ENCODE assay signal across 1 cellular context in genomic region chr1:161165742-161166668, GRCh38.
TF ChIP-seq lines count a peak whose summit lies in the region.

TSS of gene PPOX (plus strand) at chr1:161166426. CDS start at chr1:161166848, 422 bp downstream.

TF ChIP-seq in HepG2, 621 proteins besides CTCF, POLR2A, EP300 and RAD21 (continued from another document and continues in another):
- TF ChIP-seq CHD4 (IDR thresholded peaks at IDR 0.05; ENCODE audit: borderline replicate concordance, low read length) (no peak), ZNF292 (CRISPR knock-in tag; IDR thresholded peaks at IDR 0.05; ENCODE audit: borderline replicate concordance, low read depth) (no peak), ZNF33A (CRISPR knock-in tag; IDR thresholded peaks at IDR 0.05; ENCODE audit: borderline replicate concordance) (no peak), TAF15 (IDR thresholded peaks at IDR 0.05; ENCODE audit: low read depth, low read length, poor library complexity, severe bottlenecking) (no peak), ZNF672 (CRISPR knock-in tag; IDR thresholded peaks at IDR 0.05) (no peak), ZNF253 (CRISPR knock-in tag; IDR thresholded peaks at IDR 0.05; ENCODE audit: borderline replicate concordance) (no peak), ZNF570 (CRISPR knock-in tag; IDR thresholded peaks at IDR 0.05; ENCODE audit: borderline replicate concordance) (no peak), HMGXB4 (CRISPR knock-in tag; IDR thresholded peaks at IDR 0.05; ENCODE audit: borderline replicate concordance in 1 of 2, low read depth in 1 of 2) (peak; percentile 84 to 89), ZNF354B (CRISPR knock-in tag; IDR thresholded peaks at IDR 0.05) (no peak), KDM3A (CRISPR knock-in tag; IDR thresholded peaks at IDR 0.05; ENCODE audit: low read depth) (no peak; the same call in 1 of the 2 replicates), GATAD1 (CRISPR knock-in tag; IDR thresholded peaks at IDR 0.05) (peak; percentile 91), ARHGAP35 (CRISPR knock-in tag; IDR thresholded peaks at IDR 0.05; ENCODE audit: borderline replicate concordance) (no peak), ZBTB34 (CRISPR knock-in tag; IDR thresholded peaks at IDR 0.05) (no peak), NONO (IDR thresholded peaks at IDR 0.05) (no peak), NONO (CRISPR knock-in tag; conservative IDR thresholded peaks at IDR 0.05) (peak; percentile 74), SIX4 (CRISPR knock-in tag; IDR thresholded peaks at IDR 0.05) (no peak), THAP7 (CRISPR knock-in tag; IDR thresholded peaks at IDR 0.05) (0 out of 2 replicates have a peak, but pooled peaks have one; percentile 11), AGO1 (IDR thresholded peaks at IDR 0.05; ENCODE audit: low read depth, low read length, poor library complexity, severe bottlenecking) (peak; percentile 49), SMC3 (IDR thresholded peaks at IDR 0.05; ENCODE audit: low read length) (no peak), MXI1 (IDR thresholded peaks at IDR 0.05; ENCODE audit: borderline replicate concordance, low read depth, low read length) (peak; percentile 71; the same call in 1 of the 3 replicates), ARID4A (CRISPR knock-in tag; IDR thresholded peaks at IDR 0.05; ENCODE audit: borderline replicate concordance) (peak; percentile 92), ZNF24 (IDR thresholded peaks at IDR 0.05) (no peak), THAP9 (CRISPR knock-in tag; IDR thresholded peaks at IDR 0.05; ENCODE audit: borderline replicate concordance) (0 out of 2 replicates have a peak, but pooled peaks have one; percentile 39), ZNF879 (CRISPR knock-in tag; IDR thresholded peaks at IDR 0.05) (no peak), ZNF431 (CRISPR knock-in tag; IDR thresholded peaks at IDR 0.05; ENCODE audit: borderline replicate concordance, low read depth) (no peak), EHMT2 (IDR thresholded peaks at IDR 0.05; ENCODE audit: borderline replicate concordance, low read depth, low read length) (no peak)
- TF ChIP-seq, protein P1, sequence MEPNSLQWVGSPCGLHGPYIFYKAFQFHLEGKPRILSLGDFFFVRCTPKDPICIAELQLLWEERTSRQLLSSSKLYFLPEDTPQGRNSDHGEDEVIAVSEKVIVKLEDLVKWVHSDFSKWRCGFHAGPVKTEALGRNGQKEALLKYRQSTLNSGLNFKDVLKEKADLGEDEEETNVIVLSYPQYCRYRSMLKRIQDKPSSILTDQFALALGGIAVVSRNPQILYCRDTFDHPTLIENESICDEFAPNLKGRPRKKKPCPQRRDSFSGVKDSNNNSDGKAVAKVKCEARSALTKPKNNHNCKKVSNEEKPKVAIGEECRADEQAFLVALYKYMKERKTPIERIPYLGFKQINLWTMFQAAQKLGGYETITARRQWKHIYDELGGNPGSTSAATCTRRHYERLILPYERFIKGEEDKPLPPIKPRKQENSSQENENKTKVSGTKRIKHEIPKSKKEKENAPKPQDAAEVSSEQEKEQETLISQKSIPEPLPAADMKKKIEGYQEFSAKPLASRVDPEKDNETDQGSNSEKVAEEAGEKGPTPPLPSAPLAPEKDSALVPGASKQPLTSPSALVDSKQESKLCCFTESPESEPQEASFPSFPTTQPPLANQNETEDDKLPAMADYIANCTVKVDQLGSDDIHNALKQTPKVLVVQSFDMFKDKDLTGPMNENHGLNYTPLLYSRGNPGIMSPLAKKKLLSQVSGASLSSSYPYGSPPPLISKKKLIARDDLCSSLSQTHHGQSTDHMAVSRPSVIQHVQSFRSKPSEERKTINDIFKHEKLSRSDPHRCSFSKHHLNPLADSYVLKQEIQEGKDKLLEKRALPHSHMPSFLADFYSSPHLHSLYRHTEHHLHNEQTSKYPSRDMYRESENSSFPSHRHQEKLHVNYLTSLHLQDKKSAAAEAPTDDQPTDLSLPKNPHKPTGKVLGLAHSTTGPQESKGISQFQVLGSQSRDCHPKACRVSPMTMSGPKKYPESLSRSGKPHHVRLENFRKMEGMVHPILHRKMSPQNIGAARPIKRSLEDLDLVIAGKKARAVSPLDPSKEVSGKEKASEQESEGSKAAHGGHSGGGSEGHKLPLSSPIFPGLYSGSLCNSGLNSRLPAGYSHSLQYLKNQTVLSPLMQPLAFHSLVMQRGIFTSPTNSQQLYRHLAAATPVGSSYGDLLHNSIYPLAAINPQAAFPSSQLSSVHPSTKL (CRISPR knock-in tag; IDR thresholded peaks at IDR 0.05): peak; percentile 15; the same call in 1 of the 2 replicates
- TF ChIP-seq, protein P2, sequence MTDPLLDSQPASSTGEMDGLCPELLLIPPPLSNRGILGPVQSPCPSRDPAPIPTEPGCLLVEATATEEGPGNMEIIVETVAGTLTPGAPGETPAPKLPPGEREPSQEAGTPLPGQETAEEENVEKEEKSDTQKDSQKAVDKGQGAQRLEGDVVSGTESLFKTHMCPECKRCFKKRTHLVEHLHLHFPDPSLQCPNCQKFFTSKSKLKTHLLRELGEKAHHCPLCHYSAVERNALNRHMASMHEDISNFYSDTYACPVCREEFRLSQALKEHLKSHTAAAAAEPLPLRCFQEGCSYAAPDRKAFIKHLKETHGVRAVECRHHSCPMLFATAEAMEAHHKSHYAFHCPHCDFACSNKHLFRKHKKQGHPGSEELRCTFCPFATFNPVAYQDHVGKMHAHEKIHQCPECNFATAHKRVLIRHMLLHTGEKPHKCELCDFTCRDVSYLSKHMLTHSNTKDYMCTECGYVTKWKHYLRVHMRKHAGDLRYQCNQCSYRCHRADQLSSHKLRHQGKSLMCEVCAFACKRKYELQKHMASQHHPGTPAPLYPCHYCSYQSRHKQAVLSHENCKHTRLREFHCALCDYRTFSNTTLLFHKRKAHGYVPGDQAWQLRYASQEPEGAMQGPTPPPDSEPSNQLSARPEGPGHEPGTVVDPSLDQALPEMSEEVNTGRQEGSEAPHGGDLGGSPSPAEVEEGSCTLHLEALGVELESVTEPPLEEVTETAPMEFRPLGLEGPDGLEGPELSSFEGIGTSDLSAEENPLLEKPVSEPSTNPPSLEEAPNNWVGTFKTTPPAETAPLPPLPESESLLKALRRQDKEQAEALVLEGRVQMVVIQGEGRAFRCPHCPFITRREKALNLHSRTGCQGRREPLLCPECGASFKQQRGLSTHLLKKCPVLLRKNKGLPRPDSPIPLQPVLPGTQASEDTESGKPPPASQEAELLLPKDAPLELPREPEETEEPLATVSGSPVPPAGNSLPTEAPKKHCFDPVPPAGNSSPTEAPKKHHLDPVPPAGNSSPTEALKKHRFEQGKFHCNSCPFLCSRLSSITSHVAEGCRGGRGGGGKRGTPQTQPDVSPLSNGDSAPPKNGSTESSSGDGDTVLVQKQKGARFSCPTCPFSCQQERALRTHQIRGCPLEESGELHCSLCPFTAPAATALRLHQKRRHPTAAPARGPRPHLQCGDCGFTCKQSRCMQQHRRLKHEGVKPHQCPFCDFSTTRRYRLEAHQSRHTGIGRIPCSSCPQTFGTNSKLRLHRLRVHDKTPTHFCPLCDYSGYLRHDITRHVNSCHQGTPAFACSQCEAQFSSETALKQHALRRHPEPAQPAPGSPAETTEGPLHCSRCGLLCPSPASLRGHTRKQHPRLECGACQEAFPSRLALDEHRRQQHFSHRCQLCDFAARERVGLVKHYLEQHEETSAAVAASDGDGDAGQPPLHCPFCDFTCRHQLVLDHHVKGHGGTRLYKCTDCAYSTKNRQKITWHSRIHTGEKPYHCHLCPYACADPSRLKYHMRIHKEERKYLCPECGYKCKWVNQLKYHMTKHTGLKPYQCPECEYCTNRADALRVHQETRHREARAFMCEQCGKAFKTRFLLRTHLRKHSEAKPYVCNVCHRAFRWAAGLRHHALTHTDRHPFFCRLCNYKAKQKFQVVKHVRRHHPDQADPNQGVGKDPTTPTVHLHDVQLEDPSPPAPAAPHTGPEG (CRISPR knock-in tag; IDR thresholded peaks at IDR 0.05): peak; percentile 78; the same call in 1 of the 2 replicates
- TF ChIP-seq, protein P3, sequence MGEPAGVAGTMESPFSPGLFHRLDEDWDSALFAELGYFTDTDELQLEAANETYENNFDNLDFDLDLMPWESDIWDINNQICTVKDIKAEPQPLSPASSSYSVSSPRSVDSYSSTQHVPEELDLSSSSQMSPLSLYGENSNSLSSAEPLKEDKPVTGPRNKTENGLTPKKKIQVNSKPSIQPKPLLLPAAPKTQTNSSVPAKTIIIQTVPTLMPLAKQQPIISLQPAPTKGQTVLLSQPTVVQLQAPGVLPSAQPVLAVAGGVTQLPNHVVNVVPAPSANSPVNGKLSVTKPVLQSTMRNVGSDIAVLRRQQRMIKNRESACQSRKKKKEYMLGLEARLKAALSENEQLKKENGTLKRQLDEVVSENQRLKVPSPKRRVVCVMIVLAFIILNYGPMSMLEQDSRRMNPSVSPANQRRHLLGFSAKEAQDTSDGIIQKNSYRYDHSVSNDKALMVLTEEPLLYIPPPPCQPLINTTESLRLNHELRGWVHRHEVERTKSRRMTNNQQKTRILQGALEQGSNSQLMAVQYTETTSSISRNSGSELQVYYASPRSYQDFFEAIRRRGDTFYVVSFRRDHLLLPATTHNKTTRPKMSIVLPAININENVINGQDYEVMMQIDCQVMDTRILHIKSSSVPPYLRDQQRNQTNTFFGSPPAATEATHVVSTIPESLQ (CRISPR knock-in tag; conservative IDR thresholded peaks at IDR 0.05): no peak
